In genomic region chr16:87830673-87831420, GRCh38 we compare ENCODE assay signal across 1 cellular context.
TF ChIP-seq lines count a peak whose summit lies in the region.

No MANE protein-coding gene starts in this region.

TF ChIP-seq in HepG2, 621 proteins besides CTCF, POLR2A, EP300 and RAD21 (continued from another document and continues in another):
- TF ChIP-seq ZNF276 (CRISPR knock-in tag; IDR thresholded peaks at IDR 0.05; ENCODE audit: low read depth), result no peak
- TF ChIP-seq CEBPZ (IDR thresholded peaks at IDR 0.05; ENCODE audit: low read length), result no peak
- no peak for TF ChIP-seq ZNF746 (CRISPR knock-in tag; IDR thresholded peaks at IDR 0.05)
- peak; percentile 58 for TF ChIP-seq RBM39 (IDR thresholded peaks at IDR 0.05; ENCODE audit: low read depth, low read length, poor library complexity, severe bottlenecking)
- no peak for TF ChIP-seq ZNF30 (CRISPR knock-in tag; IDR thresholded peaks at IDR 0.05)
- no peak for TF ChIP-seq CREB3 (CRISPR knock-in tag; IDR thresholded peaks at IDR 0.05)
- TF ChIP-seq STAT6 (CRISPR knock-in tag; IDR thresholded peaks at IDR 0.05; ENCODE audit: borderline replicate concordance), result no peak
- TF ChIP-seq FOSL2 (CRISPR knock-in tag; IDR thresholded peaks at IDR 0.05), result no peak
- 0 out of 2 replicates have a peak, but pooled peaks have one; percentile 44 for TF ChIP-seq ZNF318 (CRISPR knock-in tag; IDR thresholded peaks at IDR 0.05)
- TF ChIP-seq RERE (CRISPR knock-in tag; IDR thresholded peaks at IDR 0.05; ENCODE audit: low read depth), result no peak
- 0 out of 2 replicates have a peak, but pooled peaks have one; percentile 36 for TF ChIP-seq PCBP1 (IDR thresholded peaks at IDR 0.05; ENCODE audit: borderline replicate concordance, low read depth, low read length)
- TF ChIP-seq ZNF672 (CRISPR knock-in tag; IDR thresholded peaks at IDR 0.05), result peak; percentile 14; the same call in 1 of the 2 replicates
- TF ChIP-seq ATF5 (CRISPR knock-in tag; IDR thresholded peaks at IDR 0.05; ENCODE audit: low read depth), result no peak
- no peak for TF ChIP-seq TERF1 (CRISPR knock-in tag; IDR thresholded peaks at IDR 0.05)
- no peak for TF ChIP-seq YEATS2 (CRISPR knock-in tag; IDR thresholded peaks at IDR 0.05; ENCODE audit: borderline replicate concordance)
- TF ChIP-seq MBD4 (IDR thresholded peaks at IDR 0.05; ENCODE audit: borderline replicate concordance, low read length), result no peak
- no peak for TF ChIP-seq U2AF1 (optimal IDR thresholded peaks at IDR 0.05; ENCODE audit: low read depth, low read length)
- TF ChIP-seq ERF (CRISPR knock-in tag; IDR thresholded peaks at IDR 0.05), result no peak
- TF ChIP-seq AKAP8 (CRISPR knock-in tag; IDR thresholded peaks at IDR 0.05), result no peak
- TF ChIP-seq SRF (IDR thresholded peaks at IDR 0.05; ENCODE audit: low read depth, low read length), result no peak
- TF ChIP-seq ZNF280B (CRISPR knock-in tag; IDR thresholded peaks at IDR 0.05; ENCODE audit: borderline replicate concordance), result no peak
- no peak for TF ChIP-seq MYC (CRISPR knock-in tag; IDR thresholded peaks at IDR 0.05; ENCODE audit: borderline replicate concordance)
- TF ChIP-seq ZNF709 (CRISPR knock-in tag; IDR thresholded peaks at IDR 0.05), result no peak
